9 cellular contexts compared by ENCODE assay signal in genomic region chr3:141370065-141370533, GRCh38. TPM values are rescaled to one million over a fixed set of nuclear protein-coding genes. Genes with fewer than 3 reads are reported as not detected.
DNase-seq lines count a peak whose midpoint lies in the region; ATAC-seq, FAIRE-seq and TF ChIP-seq lines count a peak whose summit lies in the region.
"Had no signal": no experiment of that assay in that cellular context is flagged by ENCODE, and none has a peak within 500 bp of the region (broad histone marks: within the 10 kb centered on the region; RNA-seq: fewer than 3 reads in every experiment).

No MANE protein-coding gene starts in this region.

- H3K4me3 Mint-ChIP-seq in T-cell = no peak overlapping the region

- RAD21 ChIA-PET in GM12878 (lab: Charles Lee; ENCODE audit: unreplicated experiment) = interaction anchor here (0.5 to 8.0 kb wide), 23 partner anchors 8 to 83 kb away, joined by 3 to 144 read pairs (median 5); no protein-coding TSS in a partner anchor

- no peaks in the 10 kb centered on the region for H3K36me3 ChIP-seq in MM.1S (replicated peaks; ENCODE audit: insufficient read depth, low read length)
- H3K36me3 ChIP-seq in GM12878 (ENCODE audit: control insufficient read depth in 2 of 2, insufficient read depth in 2 of 2, low read length in 1 of 2) = no peaks in the 10 kb centered on the region

- no peaks in the 10 kb centered on the region for H4K20me1 ChIP-seq in MM.1S (ENCODE audit: insufficient read depth, low read length)
- H4K20me1 ChIP-seq in GM12878 (ENCODE audit: control insufficient read depth, insufficient read depth) = no peaks in the 10 kb centered on the region

- CTCF ChIA-PET in HEK293T (lab: Yijun Ruan, JAX) (interaction anchor here (0.6 to 2.0 kb wide), 5 partner anchors 9 to 238 kb away, joined by 3 to 5 read pairs (median 3); no protein-coding TSS in a partner anchor), T-cell (lab: Charles Lee) (interaction anchor here (0.5 to 3.0 kb wide), 23 partner anchors 9 to 206 kb away, joined by 3 to 31 read pairs (median 4); no protein-coding TSS in a partner anchor), GM12878 (lab: Yijun Ruan, JAX) (interaction anchor here (0.6 to 5.2 kb wide), 24 partner anchors 9 to 281 kb away, joined by 3 to 103 read pairs (median 10); no protein-coding TSS in a partner anchor)

- H3K9me3 Mint-ChIP-seq in T-cell = no peaks in the 10 kb centered on the region

- H3K4me3 ChIP-seq in MM.1S (ENCODE audit: low read length) (no peak overlapping the region), GM12878 (no peak overlapping the region)

- peaks cover 50% of the 10 kb centered on the region for H3F3A ChIP-seq in MM.1S (ENCODE audit: insufficient read depth, low read length)

- peak; percentile 99 to 100 (median 100) for ATAC-seq in T-cell (replicated peaks in 1 of 4)
- ATAC-seq in GM12878 = peak; percentile 87

- intact Hi-C loops in GM12878 (cut with micrococcal nuclease; ENCODE audit: unreplicated experiment) = loop anchor here (2.0 to 5.0 kb wide), 2 partner anchors 33 to 37 kb away; no protein-coding TSS in a partner anchor

- peak; percentile 91 for FAIRE-seq in GM12878 (lab: Jason Lieb, UNC)

- H3K9ac ChIP-seq in MM.1S (ENCODE audit: low read length) (peak overlapping the region; percentile 37; the same call in 1 of the 2 replicates), GM12878 (ENCODE audit: control insufficient read depth, insufficient read depth, low read length) (0 out of 2 replicates have a peak overlapping the region, but pooled peaks have one; percentile 12)

- in situ Hi-C loops in GM12878 (cut with MboI) = no loop called here

- peaks cover 70% of the 10 kb centered on the region for H3K4me1 ChIP-seq in MM.1S (ENCODE audit: low read length)
- peaks cover 53% of the 10 kb centered on the region for H3K4me1 ChIP-seq in GM12878 (ENCODE audit: control insufficient read depth, insufficient read depth, low read length)

- H3K9me2 ChIP-seq in MM.1S (replicated peaks; ENCODE audit: insufficient read depth, low read length) = no peaks in the 10 kb centered on the region

- peak; percentile 69 for TF ChIP-seq CTCF in MM.1S (IDR thresholded peaks at IDR 0.05; ENCODE audit: low read length)
- TF ChIP-seq CTCF in GM12878 (IDR thresholded peaks at IDR 0.05 in 2 of 3, conservative IDR thresholded peaks at IDR 0.05 in 1 of 3; ENCODE audit: control insufficient read depth in 2 of 3, extremely low read depth in 1 of 3, insufficient read depth in 1 of 3, low read depth in 3 of 3, low read length in 3 of 3) = peak; percentile 52 to 75 (median 69)

- peak; percentile 53 for TF ChIP-seq POLR2A in GM12878 (IDR thresholded peaks at IDR 0.05; ENCODE audit: low read depth, low read length)

- TF ChIP-seq EP300 in GM12878 (IDR thresholded peaks at IDR 0.05; ENCODE audit: borderline replicate concordance in 1 of 2, control insufficient read depth in 1 of 2, low read depth in 2 of 2, low read length in 2 of 2) = no peak

- BruUV-seq in GM12878 (replicated peaks; lab: Mats Ljungman, UMichigan) = no TSS peak

- H3K4me2 ChIP-seq in MM.1S (ENCODE audit: low read depth, low read length) (peak overlapping the region; percentile 19; the same call in 1 of the 2 replicates), GM12878 (ENCODE audit: control insufficient read depth, insufficient read depth) (peak overlapping the region; percentile 2; the same call in 1 of the 2 replicates)

- peak; percentile 80 for TF ChIP-seq RAD21 in GM12878 (IDR thresholded peaks at IDR 0.05; ENCODE audit: insufficient read depth, low read depth, low read length)

- H3K79me2 ChIP-seq in MM.1S (ENCODE audit: low read length) (peaks cover 46% of the 10 kb centered on the region), GM12878 (ENCODE audit: control insufficient read depth, insufficient read depth, low read length) (peaks cover 11% of the 10 kb centered on the region)

- H3K36me3 Mint-ChIP-seq in T-cell = no peaks in the 10 kb centered on the region

- WGBS in GM12878 (ENCODE audit: insufficient coverage, insufficient replicate concordance, low lambda C conversion rate, missing lambda C conversion rate) = 3% methylated on average over 2 of the region's 2 CpGs

- H3K27ac ChIP-seq in MM.1S (ENCODE audit: low read length) (peak overlapping the region; percentile 56; the same call in 1 of the 2 replicates), GM12878 (ENCODE audit: control insufficient read depth, insufficient read depth) (peak overlapping the region; percentile 35)
- H3K27ac ChIP-seq: 22Rv1 had no signal

- DNase-seq in NCI-H1092 treated with DMSO at 0.1 percent for 48 hours (lab: John Stamatoyannopoulos, UW) = peak; percentile 21
- no peak for DNase-seq in NCI-H1092 (lab: John Stamatoyannopoulos, UW)
- peak; percentile 84 for DNase-seq in HEK293T (ENCODE audit: extremely low spot score)
- peak; percentile 95 for DNase-seq in MM.1S
- DNase-seq in T-cell = peak in 33 of 34 experiments; percentile 23 to 80 (median 57)
- peak; percentile 96 for DNase-seq in GM12878 (ENCODE audit: low read depth, low spot score)
- peak; percentile 74 for DNase-seq in iPS-NIHi7 (ENCODE audit: extremely low spot score)
- DNase-seq in stimulated activated CD4-positive, alpha-beta T cell treated with anti-CD3 and anti-CD28 coated beads, Interleukin-12 subunit alpha, Interleukin-12 subunit beta, amount 100 ng/mL, for 4 hours = peak; percentile 21

- SMC1A ChIA-PET in GM12878 (lab: Charles Lee; ENCODE audit: uncharacterized antibody, unreplicated experiment) = interaction anchor here (0.6 to 9.0 kb wide), 23 partner anchors 9 to 83 kb away, joined by 3 to 205 read pairs (median 8); no protein-coding TSS in a partner anchor

- peak overlapping the region; percentile 4 to 37 for H3K27ac Mint-ChIP-seq in T-cell

- no peak overlapping the region for H2AFZ ChIP-seq in MM.1S (ENCODE audit: low read length)
- H2AFZ ChIP-seq in GM12878 (ENCODE audit: control insufficient read depth, low read depth, low read length) = no peak overlapping the region; the same call in 1 of the 2 replicates

- POLR2A ChIA-PET in HEK293T (lab: Yijun Ruan, JAX) = interaction anchor here (0.8 to 1.2 kb wide), 2 partner anchors 9 to 58 kb away, joined by 3 read pairs; no protein-coding TSS in a partner anchor
- POLR2A ChIA-PET in T-cell (lab: Charles Lee) = interaction anchor here in 1 of 2 donors (0.6 to 1.0 kb wide), 4 partner anchors 70 to 1077 kb away, joined by 3 read pairs; no protein-coding TSS in a partner anchor
- POLR2A ChIA-PET in GM12878 (lab: Charles Lee) = interaction anchor here (0.8 to 5.3 kb wide), 10 partner anchors 8 to 70 kb away, joined by 3 to 97 read pairs (median 6); no protein-coding TSS in a partner anchor

- H3K27me3 ChIP-seq in MM.1S (replicated peaks; ENCODE audit: insufficient read depth, low read length) (no peaks in the 10 kb centered on the region), GM12878 (replicated peaks in 1 of 2; ENCODE audit: control insufficient read depth in 2 of 2, insufficient read depth in 2 of 2, low read length in 1 of 2) (no peaks in the 10 kb centered on the region)

- peaks cover under 1 to 7% (median 5%) of the 10 kb centered on the region in 3 donors for H3K4me1 Mint-ChIP-seq in T-cell

- H3K27me3 Mint-ChIP-seq in T-cell = no peaks in the 10 kb centered on the region

- H3K9me3 ChIP-seq in MM.1S (replicated peaks; ENCODE audit: insufficient read depth, low read length) (no peaks in the 10 kb centered on the region), GM12878 (replicated peaks; ENCODE audit: control insufficient read depth, insufficient read depth, low read length) (peaks cover 4% of the 10 kb centered on the region; the same call in 2 of the 3 replicates)

TF ChIP-seq in HEK293T, 16 proteins besides CTCF, POLR2A, EP300 and RAD21:
- no peak for TF ChIP-seq ELF4 (IDR thresholded peaks at IDR 0.05)
- TF ChIP-seq CTBP1 (IDR thresholded peaks at IDR 0.05; ENCODE audit: borderline replicate concordance) = no peak
- TF ChIP-seq SP1 (IDR thresholded peaks at IDR 0.05) = no peak
- no peak for TF ChIP-seq BHLHE40 (IDR thresholded peaks at IDR 0.05; ENCODE audit: borderline replicate concordance)
- TF ChIP-seq HDGF (IDR thresholded peaks at IDR 0.05; ENCODE audit: borderline replicate concordance) = no peak
- no peak; the same call in 1 of the 2 replicates for TF ChIP-seq L3MBTL2 (conservative IDR thresholded peaks at IDR 0.05)
- no peak for TF ChIP-seq ARNT (IDR thresholded peaks at IDR 0.05)
- no peak for TF ChIP-seq SUZ12 (IDR thresholded peaks at IDR 0.05)
- TF ChIP-seq ZNF384 (IDR thresholded peaks at IDR 0.05) = no peak
- no peak for TF ChIP-seq LEF1 (IDR thresholded peaks at IDR 0.05; ENCODE audit: borderline replicate concordance)
- TF ChIP-seq FOXK2 (IDR thresholded peaks at IDR 0.05) = no peak

TF ChIP-seq in GM12878, 131 proteins besides CTCF, POLR2A, EP300 and RAD21 (continues in another document):
- TF ChIP-seq MXI1 (IDR thresholded peaks at IDR 0.05; ENCODE audit: low read depth, low read length) = peak; percentile 97
- TF ChIP-seq NRF1 (conservative IDR thresholded peaks at IDR 0.05; ENCODE audit: low read depth, low read length) = no peak
- TF ChIP-seq PML (IDR thresholded peaks at IDR 0.05; ENCODE audit: low read length) = 0 out of 2 replicates have a peak, but pooled peaks have one; percentile 46
- no peak for TF ChIP-seq NFXL1 (IDR thresholded peaks at IDR 0.05; ENCODE audit: borderline replicate concordance)
- TF ChIP-seq HDGF (IDR thresholded peaks at IDR 0.05) = peak; percentile 14; the same call in 1 of the 2 replicates
- TF ChIP-seq STAT1 (conservative IDR thresholded peaks at IDR 0.05) = no peak
- no peak for TF ChIP-seq SREBF2 (IDR thresholded peaks at IDR 0.05; ENCODE audit: low read length)
- TF ChIP-seq YBX1 (IDR thresholded peaks at IDR 0.05) = no peak
- TF ChIP-seq SMC3 (IDR thresholded peaks at IDR 0.05; ENCODE audit: borderline replicate concordance, low read length) = peak; percentile 77; the same call in 1 of the 2 replicates

RNA-seq across cellular contexts. Expression of gene ZBTB38, which starts 1.8 kb away (rescaled TPM):
- 10 to 100 TPM; 38.7 to 72.3 (median 58.2) TPM for total RNA-seq in T-cell
- total RNA-seq in GM12878 (2013; cell fraction: nucleolus; rRNA removed) = 322 and 349 TPM in 2 replicates
- 99.6 and 121 TPM in 2 replicates for total RNA-seq in GM12878 (2014; rRNA removed)
- 115 and 120 TPM in 2 replicates for total RNA-seq in GM12878 (2014; rRNA removed; fragmentation: Illumina TruSeq; extraction: Trizol)
- 107 TPM in 2 replicates for total RNA-seq in GM12878 (2021)
- 41.0 TPM for polyA plus RNA-seq in GM12878 (2011; ENCODE audit: low read depth)
- polyA plus RNA-seq in GM12878 (2011; rRNA removed) = 63.3 and 66.4 TPM in 2 replicates
- 39.5 and 46.7 TPM in 2 replicates for polyA plus RNA-seq in GM12878 (2011; cell fraction: cytosol; rRNA removed)
- 79.0 and 87.0 TPM in 2 replicates for polyA plus RNA-seq in GM12878 (2011; cell fraction: nucleus; rRNA removed)
- polyA plus RNA-seq in GM12878 (2012) = 34.3 and 59.6 TPM in 2 replicates
- 91.5 and 109 TPM in 2 replicates for polyA plus RNA-seq in GM12878 (2014; fragmentation: Illumina TruSeq; extraction: Trizol)
- 10 to 100 TPM; 34.2 to 53.6 TPM for polyA plus RNA-seq in GM12878 (2014; fragmentation: Nextera tagmentation; extraction: Ambion mirVana)
- 45.4 and 50.3 TPM in 2 replicates for polyA plus RNA-seq in GM12878 (2014; rRNA removed)
- 10 to 100 TPM; 85.8 to 97.5 TPM for polyA plus RNA-seq in GM12878 (2016; fragmentation: Nextera tagmentation; extraction: Ambion mirVana)
- 168 and 259 TPM in 2 replicates for polyA minus RNA-seq in GM12878 (2011; rRNA and poly(A)+ RNA removed)
- polyA minus RNA-seq in GM12878 (2011; cell fraction: cytosol; rRNA and poly(A)+ RNA removed) = 57.7 and 59.8 TPM in 2 replicates
- polyA minus RNA-seq in GM12878 (2011; cell fraction: nucleus; rRNA and poly(A)+ RNA removed) = 151 and 195 TPM in 2 replicates
